Comparison of ENCODE assay signal across 24 cellular contexts in genomic region chr1:35666916-35667315, GRCh38. TPM values are rescaled to one million over a fixed set of nuclear protein-coding genes. Genes with fewer than 3 reads are reported as not detected.
A peak's percentile ranks its signal among the peaks of the same experiment; 100 is the strongest.
DNase-seq lines count a peak whose midpoint lies in the region; ATAC-seq, FAIRE-seq and TF ChIP-seq lines count a peak whose summit lies in the region.
"Had no signal": no experiment of that assay in that cellular context is flagged by ENCODE, and none has a peak within 500 bp of the region (broad histone marks: within the 10 kb centered on the region; RNA-seq: fewer than 3 reads in every experiment).

No MANE protein-coding gene starts in this region.

- DNase-seq in GM23338 (ENCODE audit: low spot score) (no peak), SK-MEL-5 (ENCODE audit: low read depth, low spot score) (peak; percentile 9), K562 (ENCODE audit: extremely low read depth in 1 of 4, low spot score in 3 of 4) (no peak), left cardiac atrium (no peak), HTR-8/SVneo (ENCODE audit: insufficient read length, low spot score) (no peak), trophoblast cell (no peak), OCI-M1 (lab: John Stamatoyannopoulos, UW) (no peak)
- DNase-seq: 8988T; ACHN; AML-193; BE2C; CD4-positive, alpha-beta T cell; CD8-positive, alpha-beta memory T cell; DMS53; DMS79 treated with DMSO at 0.1 percent for 48 hours; GM23248; HFFc6 had no signal

- TF ChIP-seq CTCF in GM23338 (conservative IDR thresholded peaks at IDR 0.05; ENCODE audit: low read depth in 2 of 2) (no peak), K562 (IDR thresholded peaks at IDR 0.05 in 2 of 3, conservative IDR thresholded peaks at IDR 0.05 in 1 of 3; ENCODE audit: insufficient read depth in 2 of 3, low read depth in 1 of 3, low read length in 3 of 3) (no peak)

- H3K4me1 Mint-ChIP-seq in GM23338, result peaks cover 13% of the 10 kb centered on the region; the same call in 2 of the 3 replicates
- H3K4me1 Mint-ChIP-seq: CD14-positive monocyte; CD8-positive, alpha-beta memory T cell had no signal

- H3K9me3 ChIP-seq in K562 (replicated peaks; ENCODE audit: control insufficient read depth, insufficient read depth, low read depth, low read length) (no peaks in the 10 kb centered on the region), trophoblast cell (ENCODE audit: insufficient read depth, low read depth, low read length) (no peaks in the 10 kb centered on the region)
- H3K9me3 ChIP-seq: A549; BE2C; BLaER1 treated with 17β-estradiol and CSF1 and Interleukin-3, amounts not matched to agents 10 nM and 100 nM; HAP-1 had no signal

- no peaks in the 10 kb centered on the region for H3K9me1 ChIP-seq in K562 (ENCODE audit: control insufficient read depth, insufficient read depth, low read length)

- no peaks in the 10 kb centered on the region for H3F3A ChIP-seq in GM23338 (replicated peaks; ENCODE audit: low read depth)

- H4K12ac ChIP-seq in trophoblast cell (ENCODE audit: low read depth, low read length), result no peak overlapping the region

- H3K9ac ChIP-seq in K562 (ENCODE audit: insufficient read depth in 1 of 2, low read depth in 2 of 2, low read length in 2 of 2), result no peak overlapping the region
- no peak overlapping the region for H3K9ac ChIP-seq in trophoblast cell (ENCODE audit: low read length)
- H3K9ac ChIP-seq: BLaER1 treated with 17β-estradiol and CSF1 and Interleukin-3, amounts not matched to agents 10 nM and 100 nM; GM23248 had no signal

- ATAC-seq in GM23338 (peak; percentile 65), K562 (no peak), left cardiac atrium (no peak)
- ATAC-seq: A549 had no signal

- CTCF ChIA-PET in K562 (lab: Yijun Ruan, JAX; ENCODE audit: low intra/inter-chr PET ratio), result no interaction called here

- intact Hi-C loops in K562 (cut with micrococcal nuclease), result no loop called here
- intact Hi-C loops in left cardiac atrium (cut with DNase I), result no loop called here

- WGBS in K562 (ENCODE audit: insufficient coverage, low coverage, missing lambda C conversion rate), result 0% methylated on average over 1 of the region's 1 CpG
- no CpG with 5 or more reads among the region's 1 CpG for WGBS in trophoblast cell (ENCODE audit: extremely low coverage, insufficient coverage, insufficient read length)

- H3K79me1 ChIP-seq in trophoblast cell (ENCODE audit: low read length), result no peaks in the 10 kb centered on the region

- in situ Hi-C loops in SK-MEL-5 (cut with HindIII; ENCODE audit: low pct_unique_long_range_greater_than_20kb, low sequenced_read_pairs) (no loop called here), K562 (cut with MboI) (no loop called here)

- no peaks in the 10 kb centered on the region for H3K36me3 ChIP-seq in GM23338 (ENCODE audit: insufficient read depth)
- H3K36me3 ChIP-seq in K562 (ENCODE audit: control insufficient read depth, insufficient read depth, low read length), result no peaks in the 10 kb centered on the region
- H3K36me3 ChIP-seq in trophoblast cell (ENCODE audit: control insufficient read depth in 1 of 2, insufficient read depth in 2 of 2, low read length in 2 of 2), result no peaks in the 10 kb centered on the region
- H3K36me3 ChIP-seq: BE2C; BLaER1 treated with 17β-estradiol and CSF1 and Interleukin-3, amounts not matched to agents 10 nM and 100 nM; HAP-1 had no signal

- H3K4me3 ChIP-seq in GM23338, result no peak overlapping the region
- H3K4me3 ChIP-seq in K562, result no peak overlapping the region
- H3K4me3 ChIP-seq in trophoblast cell (ENCODE audit: low read depth, low read length), result no peak overlapping the region
- H3K4me3 ChIP-seq: A549; BLaER1 treated with 17β-estradiol and CSF1 and Interleukin-3, amounts not matched to agents 10 nM and 100 nM; GM23248; HAP-1 had no signal

- H3K4ac ChIP-seq in trophoblast cell (ENCODE audit: low read depth, low read length), result no peak overlapping the region

- H3K4me1 ChIP-seq in GM23338 (ENCODE audit: insufficient read depth) (peaks cover 5% of the 10 kb centered on the region; the same call in 1 of the 2 replicates), K562 (replicated peaks in 1 of 2; ENCODE audit: control insufficient read depth in 2 of 2, insufficient read depth in 2 of 2, low read length in 2 of 2) (peaks cover 0 to 4% of the 10 kb centered on the region in 2 experiments; a peak in 1 of 5 replicates), trophoblast cell (ENCODE audit: control insufficient read depth in 1 of 2, insufficient read depth in 2 of 2, low read length in 2 of 2) (no peaks in the 10 kb centered on the region)
- H3K4me1 ChIP-seq: A549, BE2C, HAP-1 had no signal

- peak overlapping the region; percentile 95 for H2AFZ ChIP-seq in GM23338
- H2AFZ ChIP-seq in K562 (ENCODE audit: low read depth, low read length), result no peak overlapping the region
- no peak overlapping the region for H2AFZ ChIP-seq in trophoblast cell (ENCODE audit: insufficient read depth, low read length, poor library complexity)
- H2AFZ ChIP-seq: GM23248 had no signal

- POLR2A ChIA-PET in K562 (lab: Yijun Ruan, JAX), result interaction anchor here (0.8 to 1.7 kb wide), 4 partner anchors 21 to 37 kb away, joined by 3 to 5 read pairs (median 4); no protein-coding TSS in a partner anchor

- H3K9me3 Mint-ChIP-seq in GM23338, result no peaks in the 10 kb centered on the region; the same call in 2 of the 3 replicates
- H3K9me3 Mint-ChIP-seq: CD4-positive, alpha-beta T cell; CD8-positive, alpha-beta memory T cell; HFFc6 had no signal

- H3K27me3 ChIP-seq in GM23338 (ENCODE audit: insufficient read depth) (no peaks in the 10 kb centered on the region), K562 (ENCODE audit: control insufficient read depth in 2 of 2, insufficient read depth in 2 of 2, low read length in 2 of 2) (peaks cover 24 to 25% of the 10 kb centered on the region in 2 experiments), trophoblast cell (ENCODE audit: insufficient read depth, low read length) (no peaks in the 10 kb centered on the region)
- H3K27me3 ChIP-seq: BE2C; BLaER1 treated with 17β-estradiol and CSF1 and Interleukin-3, amounts not matched to agents 10 nM and 100 nM had no signal

- H2AK5ac ChIP-seq in trophoblast cell (ENCODE audit: low read length), result no peak overlapping the region

- no peak for TF ChIP-seq POLR2A in K562 (conservative IDR thresholded peaks at IDR 0.05)

- H2BK120ac ChIP-seq in trophoblast cell (ENCODE audit: insufficient read depth, low read length, poor library complexity), result no peak overlapping the region

- H3K27ac ChIP-seq in GM23338 (ENCODE audit: low read depth) (no peak overlapping the region), K562 (ENCODE audit: extremely low read depth, low read depth, low read length) (no peak overlapping the region), trophoblast cell (ENCODE audit: low read depth, low read length) (no peak overlapping the region)
- H3K27ac ChIP-seq: A549; BLaER1 treated with 17β-estradiol and CSF1 and Interleukin-3, amounts not matched to agents 10 nM and 100 nM; GM23248 had no signal

- no peak overlapping the region for H3K4me2 ChIP-seq in GM23338
- no peak overlapping the region for H3K4me2 ChIP-seq in K562 (ENCODE audit: insufficient read depth, low read length)
- H3K4me2 ChIP-seq in trophoblast cell (ENCODE audit: low read length), result no peak overlapping the region
- H3K4me2 ChIP-seq: A549; BLaER1 treated with 17β-estradiol and CSF1 and Interleukin-3, amounts not matched to agents 10 nM and 100 nM had no signal

- no peak for TF ChIP-seq EP300 in K562 (IDR thresholded peaks at IDR 0.05; ENCODE audit: low read length)

- H3K23ac ChIP-seq in trophoblast cell (ENCODE audit: low read length), result no peak overlapping the region

- FAIRE-seq in K562 (lab: Jason Lieb, UNC) (no peak), HTR-8/SVneo (lab: Jason Lieb, UNC) (no peak)
- FAIRE-seq: A549, G401.6, GM12892, H54 had no signal

- H3K27me3 Mint-ChIP-seq in GM23338 (ENCODE audit: insufficient read depth, low read depth, poor library complexity), result peaks cover 7% of the 10 kb centered on the region

- no peak overlapping the region for H3K14ac ChIP-seq in trophoblast cell (ENCODE audit: low read length)

- H3K27ac Mint-ChIP-seq in GM23338, result no peak overlapping the region
- H3K27ac Mint-ChIP-seq: CD14-positive monocyte; CD4-positive, alpha-beta T cell; CD8-positive, alpha-beta memory T cell; HFFc6 had no signal

- no peaks in the 10 kb centered on the region; the same call in 1 of the 2 replicates for H3K9me2 ChIP-seq in GM23338 (ENCODE audit: insufficient read depth)

- TF ChIP-seq RAD21 in K562 (CRISPR knock-in tag; conservative IDR thresholded peaks at IDR 0.05 in 1 of 2, IDR thresholded peaks at IDR 0.05 in 1 of 2), result no peak

- no peak overlapping the region for H2BK12ac ChIP-seq in trophoblast cell (ENCODE audit: low read length)

- no TSS peak for BruUV-seq in K562 (replicated peaks; lab: Mats Ljungman, UMichigan)

- H4K91ac ChIP-seq in trophoblast cell (ENCODE audit: low read depth, low read length), result no peak overlapping the region

- no peak overlapping the region for H4K8ac ChIP-seq in trophoblast cell (ENCODE audit: low read depth, low read length)

- no peak overlapping the region for H3K18ac ChIP-seq in trophoblast cell (ENCODE audit: low read length)

- no peak overlapping the region for H2BK5ac ChIP-seq in trophoblast cell (ENCODE audit: low read depth, low read length, poor library complexity)

- no peaks in the 10 kb centered on the region for H3K79me2 ChIP-seq in GM23338 (replicated peaks; ENCODE audit: insufficient read depth)
- no peaks in the 10 kb centered on the region for H3K79me2 ChIP-seq in K562 (ENCODE audit: control insufficient read depth, insufficient read depth, low read length)
- no peaks in the 10 kb centered on the region for H3K79me2 ChIP-seq in trophoblast cell (ENCODE audit: control insufficient read depth, insufficient read depth, low read length, poor library complexity)

- no peaks in the 10 kb centered on the region for H3K36me3 Mint-ChIP-seq in GM23338 (ENCODE audit: low read depth)
- H3K36me3 Mint-ChIP-seq: CD14-positive monocyte; CD8-positive, alpha-beta memory T cell had no signal

- H3K4me3 Mint-ChIP-seq in GM23338, result no peak overlapping the region
- H3K4me3 Mint-ChIP-seq: CD14-positive monocyte; CD4-positive, alpha-beta T cell; CD8-positive, alpha-beta memory T cell; HFFc6 had no signal

- H4K20me1 ChIP-seq in GM23338 (replicated peaks; ENCODE audit: insufficient read depth) (no peaks in the 10 kb centered on the region), K562 (replicated peaks; ENCODE audit: control insufficient read depth, insufficient read depth, low read length) (no peaks in the 10 kb centered on the region)
- H4K20me1 ChIP-seq: BLaER1 treated with 17β-estradiol and CSF1 and Interleukin-3, amounts not matched to agents 10 nM and 100 nM had no signal

RNA-seq across cellular contexts. Expression of gene PSMB2, which starts 25.6 kb away (rescaled TPM):
- total RNA-seq in GM23338 (2014; rRNA removed; shearing (Covaris generic)), result 68.2 and 72.2 TPM in 2 replicates
- polyA plus RNA-seq in GM23338 (2016; fragmentation: Nextera tagmentation; extraction: Ambion mirVana) (147 and 151 TPM in 2 replicates), K562 (2011; rRNA removed) (165 and 171 TPM in 2 replicates), K562 (2014; fragmentation: Illumina TruSeq; extraction: Trizol) (283 and 321 TPM in 2 replicates), K562 (2014; fragmentation: Nextera tagmentation; extraction: Ambion mirVana) (100 to 1,000 TPM; 499 to 543 TPM), K562 (2014; rRNA removed) (150 and 162 TPM in 2 replicates)
- 28.3 and 33.7 TPM in 2 replicates for total RNA-seq in SK-MEL-5 (2014; rRNA removed; shearing (Covaris generic))
- 57.0 and 64.1 TPM in 2 replicates for polyA plus RNA-seq in SK-MEL-5 (2015; cell fraction: cytosol; rRNA removed)
- 16.8 and 19.5 TPM in 2 replicates for polyA plus RNA-seq in SK-MEL-5 (2015; cell fraction: nucleus; rRNA removed)
- total RNA-seq in K562 (2011; cell fraction: chromatin; rRNA removed; ENCODE audit: low replicate concordance), result 31.2 and 38.1 TPM in 2 replicates
- total RNA-seq in K562 (2011; cell fraction: nucleolus; rRNA removed), result 24.7 and 27.5 TPM in 2 replicates
- total RNA-seq in K562 (2011; cell fraction: nucleoplasm; rRNA removed), result 46.6 and 87.8 TPM in 2 replicates
- total RNA-seq in K562 (2014; rRNA removed) (71.7 and 103 TPM in 2 replicates), K562 (2014; rRNA removed; fragmentation: Illumina TruSeq; extraction: Trizol) (144 and 145 TPM in 2 replicates), K562 (2015; rRNA removed; fragmentation: Illumina TruSeq; extraction: Trizol) (140 and 155 TPM in 2 replicates), K562 (2021) (231 and 235 TPM in 2 replicates), left cardiac atrium (10 to 100 TPM; 35.0 to 36.4 TPM)
- polyA plus RNA-seq in K562 (2011; cell fraction: cytosol; rRNA removed), result 180 and 190 TPM in 2 replicates
- polyA plus RNA-seq in K562 (2011; cell fraction: nucleus; rRNA removed), result 68.1 and 83.6 TPM in 2 replicates
- polyA plus RNA-seq in K562 (2012), result 147 and 203 TPM in 2 replicates
- polyA minus RNA-seq in K562 (2011; rRNA and poly(A)+ RNA removed), result 117 and 126 TPM in 2 replicates
- polyA minus RNA-seq in K562 (2011; cell fraction: cytosol; rRNA and poly(A)+ RNA removed), result 108 and 118 TPM in 2 replicates
- 13.2 and 23.4 TPM in 2 replicates for polyA minus RNA-seq in K562 (2011; cell fraction: nucleus; rRNA and poly(A)+ RNA removed)
- polyA plus RNA-seq in trophoblast cell (2013), result 186 and 201 TPM in 2 replicates

RNA-seq across cellular contexts. Expression of gene C1orf216, which starts 51.8 kb away (rescaled TPM):
- 13.9 and 21.5 TPM in 2 replicates for total RNA-seq in GM23338 (2014; rRNA removed; shearing (Covaris generic))
- polyA plus RNA-seq in GM23338 (2016; fragmentation: Nextera tagmentation; extraction: Ambion mirVana), result 4.0 and 4.7 TPM in 2 replicates
- 20.9 and 21.4 TPM in 2 replicates for total RNA-seq in SK-MEL-5 (2014; rRNA removed; shearing (Covaris generic))
- polyA plus RNA-seq in SK-MEL-5 (2015; cell fraction: cytosol; rRNA removed), result 20.8 and 27.5 TPM in 2 replicates
- polyA plus RNA-seq in SK-MEL-5 (2015; cell fraction: nucleus; rRNA removed), result 30.1 and 34.7 TPM in 2 replicates
- total RNA-seq in K562 (2011; cell fraction: chromatin; rRNA removed; ENCODE audit: low replicate concordance), result 46.1 and 50.8 TPM in 2 replicates
- 24.2 and 26.6 TPM in 2 replicates for total RNA-seq in K562 (2011; cell fraction: nucleolus; rRNA removed)
- total RNA-seq in K562 (2011; cell fraction: nucleoplasm; rRNA removed), result 52.4 and 67.3 TPM in 2 replicates
- total RNA-seq in K562 (2014; rRNA removed), result 15.4 and 16.0 TPM in 2 replicates
- total RNA-seq in K562 (2014; rRNA removed; fragmentation: Illumina TruSeq; extraction: Trizol), result 15.0 and 16.4 TPM in 2 replicates
- total RNA-seq in K562 (2015; rRNA removed; fragmentation: Illumina TruSeq; extraction: Trizol), result 12.8 and 13.1 TPM in 2 replicates
- 15.1 and 19.0 TPM in 2 replicates for total RNA-seq in K562 (2021)
- polyA plus RNA-seq in K562 (2011; rRNA removed), result 20.8 and 25.1 TPM in 2 replicates
- polyA plus RNA-seq in K562 (2011; cell fraction: cytosol; rRNA removed), result 17.4 and 22.7 TPM in 2 replicates
- 48.8 and 49.3 TPM in 2 replicates for polyA plus RNA-seq in K562 (2011; cell fraction: nucleus; rRNA removed)
- polyA plus RNA-seq in K562 (2012), result 14.1 and 18.8 TPM in 2 replicates
- polyA plus RNA-seq in K562 (2014; fragmentation: Illumina TruSeq; extraction: Trizol), result 12.4 and 15.7 TPM in 2 replicates
- 1 to 10 TPM; 3.4 to 4.7 TPM for polyA plus RNA-seq in K562 (2014; fragmentation: Nextera tagmentation; extraction: Ambion mirVana)
- 20.3 and 20.5 TPM in 2 replicates for polyA plus RNA-seq in K562 (2014; rRNA removed)
- 44.1 and 54.0 TPM in 2 replicates for polyA minus RNA-seq in K562 (2011; rRNA and poly(A)+ RNA removed)
- polyA minus RNA-seq in K562 (2011; cell fraction: cytosol; rRNA and poly(A)+ RNA removed), result 12.3 and 14.6 TPM in 2 replicates
- polyA minus RNA-seq in K562 (2011; cell fraction: nucleus; rRNA and poly(A)+ RNA removed), result 8.9 and 10.1 TPM in 2 replicates
- total RNA-seq in left cardiac atrium, result 10 to 100 TPM; 12.9 to 15.0 TPM
- 2.5 and 2.8 TPM in 2 replicates for polyA plus RNA-seq in trophoblast cell (2013)
